15 cellular contexts compared by ENCODE assay signal in genomic region chr19:11950312-11950711, GRCh38.
"Had no signal": no experiment of that assay in that cellular context is flagged by ENCODE, and none has a peak within 500 bp of the region (broad histone marks: within the 10 kb centered on the region; RNA-seq: fewer than 3 reads in every experiment).

No MANE protein-coding gene starts in this region.

- H3K4me3 ChIP-seq: lower lobe of right lung, right atrium auricular region had no signal

- H3K4me1 Mint-ChIP-seq: activated naive CD8-positive, alpha-beta T cell treated with anti-CD3 and anti-CD28 coated beads, Interleukin-2, amount 50 U/mL, for 24 hours; activated T-helper 17 cell treated with anti-CD3 and anti-CD28 coated beads, Interleukin-2, amount 50 U/mL, for 72 hours; mesothelial cell of epicardium; naive thymus-derived CD8-positive, alpha-beta T cell had no signal

- H3K27me3 Mint-ChIP-seq: activated naive CD8-positive, alpha-beta T cell treated with anti-CD3 and anti-CD28 coated beads, Interleukin-2, amount 50 U/mL, for 24 hours; activated T-helper 17 cell treated with anti-CD3 and anti-CD28 coated beads, Interleukin-2, amount 50 U/mL, for 72 hours; naive thymus-derived CD8-positive, alpha-beta T cell; progenitor cell of endocrine pancreas; stimulated activated naive CD8-positive, alpha-beta T cell treated with anti-CD3 and anti-CD28 coated beads, Interleukin-15, Interleukin-2, amounts not matched to agents 100 ng/mL and 50 ng/mL, for 24 hours; type B pancreatic cell had no signal

- H3K27ac ChIP-seq: foreskin keratinocyte, lower lobe of right lung, neutrophil, right atrium auricular region had no signal

- ATAC-seq: activated CD4-positive, CD25-positive, alpha-beta regulatory T cell treated with anti-CD3 and anti-CD28 coated beads, Interleukin-2, amount 50 U/mL, for 24 hours; activated naive CD8-positive, alpha-beta T cell treated with anti-CD3 and anti-CD28 coated beads, Interleukin-2, amount 50 U/mL, for 24 hours; activated T-helper 17 cell treated with anti-CD3 and anti-CD28 coated beads, Interleukin-2, amount 50 U/mL, for 72 hours; foreskin keratinocyte; lower lobe of right lung; naive thymus-derived CD8-positive, alpha-beta T cell had no signal

- H3K27me3 ChIP-seq: foreskin keratinocyte, neutrophil, right atrium auricular region had no signal

- DNase-seq: activated CD4-positive, alpha-beta T cell treated with anti-CD3 and anti-CD28 coated beads, Interleukin-2, amount 50 U/mL, for 1 hour; activated naive CD4-positive, alpha-beta T cell treated with anti-CD3 and anti-CD28 coated beads for 36 hours; activated naive CD8-positive, alpha-beta T cell treated with anti-CD3 and anti-CD28 coated beads, Interleukin-2, amount 50 U/mL, for 24 hours; foreskin keratinocyte; glutamatergic neuron; lower lobe of right lung; naive thymus-derived CD8-positive, alpha-beta T cell had no signal

- H3K27ac Mint-ChIP-seq: activated naive CD8-positive, alpha-beta T cell treated with anti-CD3 and anti-CD28 coated beads, Interleukin-2, amount 50 U/mL, for 24 hours; activated T-helper 17 cell treated with anti-CD3 and anti-CD28 coated beads, Interleukin-2, amount 50 U/mL, for 72 hours; stimulated activated naive CD8-positive, alpha-beta T cell treated with anti-CD3 and anti-CD28 coated beads, Interleukin-15, Interleukin-2, amounts not matched to agents 100 ng/mL and 50 ng/mL, for 24 hours; type B pancreatic cell had no signal

- H3K4me1 ChIP-seq: foreskin keratinocyte, lower lobe of right lung, right atrium auricular region had no signal

- H3K4me3 Mint-ChIP-seq: activated naive CD8-positive, alpha-beta T cell treated with anti-CD3 and anti-CD28 coated beads, Interleukin-2, amount 50 U/mL, for 24 hours; activated T-helper 17 cell treated with anti-CD3 and anti-CD28 coated beads, Interleukin-2, amount 50 U/mL, for 72 hours; mesothelial cell of epicardium had no signal
